In the genomic region with DNA sequence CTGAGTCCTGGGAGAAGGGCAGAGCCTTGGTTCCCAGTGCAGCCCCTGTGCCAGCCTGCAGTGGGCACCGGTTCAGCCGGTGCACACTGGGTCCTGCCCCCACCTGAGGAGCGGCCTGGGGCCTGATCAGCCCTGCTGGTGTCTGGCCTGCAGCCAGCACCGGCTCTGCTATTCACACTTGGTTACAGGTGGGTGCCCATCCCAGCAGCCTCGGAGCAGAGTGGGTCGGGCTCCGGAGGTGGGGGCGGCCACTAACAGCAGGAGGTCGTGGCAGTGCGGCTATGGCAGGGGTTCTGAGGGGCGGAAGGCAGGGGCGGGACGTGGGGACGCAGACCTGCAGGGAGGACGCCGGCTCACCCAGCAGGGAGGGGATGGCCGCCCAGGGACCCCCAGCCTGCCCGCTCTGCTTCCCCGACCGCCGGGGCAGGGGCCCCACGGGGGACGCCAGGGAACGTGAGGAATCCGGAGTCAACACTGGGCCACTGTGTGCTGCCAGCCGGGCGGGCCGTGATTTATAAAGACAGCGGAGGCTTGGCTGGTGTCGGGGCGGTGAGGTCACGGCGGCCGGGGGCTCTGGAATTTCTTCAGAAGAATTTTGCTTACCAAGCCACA, we compare ENCODE assay signal across 9 cellular contexts. TPM values are rescaled to one million over a fixed set of nuclear protein-coding genes. Genes with fewer than 3 reads are reported as not detected.
A peak's percentile ranks its signal among the peaks of the same experiment; 100 is the strongest.
DNase-seq lines count a peak whose midpoint lies in the region; ATAC-seq and TF ChIP-seq lines count a peak whose summit lies in the region.
"Had no signal": no experiment of that assay in that cellular context is flagged by ENCODE, and none has a peak within 500 bp of the region (broad histone marks: within the 10 kb centered on the region; RNA-seq: fewer than 3 reads in every experiment).

No MANE protein-coding gene starts in this region.

- peak; percentile 13 for ATAC-seq in naive thymus-derived CD4-positive, alpha-beta T cell

- POLR2A ChIA-PET in naive thymus-derived CD4-positive, alpha-beta T cell (lab: Charles Lee): no interaction called here
- POLR2A ChIA-PET in MCF 10A (lab: Yijun Ruan, JAX): no interaction called here

- H3K79me2 ChIP-seq in ACC112 (ENCODE audit: control insufficient read depth, insufficient read depth, low read length, unreplicated experiment): no peaks in the 10 kb centered on the region

- H3K36me3 ChIP-seq in ACC112 (ENCODE audit: insufficient read depth, low read length) (peaks cover 12% of the 10 kb centered on the region; the same call in 1 of the 2 replicates), colonic mucosa (no peaks in the 10 kb centered on the region)
- H3K36me3 ChIP-seq in naive thymus-derived CD4-positive, alpha-beta T cell (ENCODE audit: control insufficient read depth in 2 of 3, insufficient read depth in 3 of 3, low read length in 3 of 3): no peaks in the 10 kb centered on the region

- peak overlapping the region; percentile 14 to 63 for H3K9ac ChIP-seq in colonic mucosa (ENCODE audit: low read depth in 2 of 2, low read length in 2 of 2)

- no peak overlapping the region for H3K27ac Mint-ChIP-seq in naive thymus-derived CD4-positive, alpha-beta T cell
- H3K27ac Mint-ChIP-seq in MCF 10A (ENCODE audit: low read depth, unreplicated experiment): no peak overlapping the region
- H3K27ac Mint-ChIP-seq: activated naive CD8-positive, alpha-beta T cell had no signal

- TF ChIP-seq CTCF in colonic mucosa (IDR thresholded peaks at IDR 0.05) (no peak), MCF 10A (IDR thresholded peaks at IDR 0.05; ENCODE audit: unreplicated experiment) (no peak)

- H3K27ac ChIP-seq in ACC112 (ENCODE audit: low read depth, low read length) (no peak overlapping the region), colonic mucosa (no peak overlapping the region)
- H3K27ac ChIP-seq in naive thymus-derived CD4-positive, alpha-beta T cell (ENCODE audit: low read depth, low read length): no peak overlapping the region

- H3K4me3 ChIP-seq in ACC112 (ENCODE audit: low read depth, low read length): peak overlapping the region; percentile 4; the same call in 1 of the 2 replicates
- no peak overlapping the region for H3K4me3 ChIP-seq in colonic mucosa
- H3K4me3 ChIP-seq in naive thymus-derived CD4-positive, alpha-beta T cell (ENCODE audit: low read length): no peak overlapping the region

- H3K9me3 Mint-ChIP-seq in naive thymus-derived CD4-positive, alpha-beta T cell: no peaks in the 10 kb centered on the region
- no peaks in the 10 kb centered on the region for H3K9me3 Mint-ChIP-seq in MCF 10A (ENCODE audit: unreplicated experiment)

- H3K4me1 ChIP-seq in ACC112 (ENCODE audit: control insufficient read depth, insufficient read depth, low read length, unreplicated experiment): peaks cover 25% of the 10 kb centered on the region
- H3K4me1 ChIP-seq in colonic mucosa: peaks cover 28% of the 10 kb centered on the region
- peaks cover 0 to 7% of the 10 kb centered on the region in 2 donors for H3K4me1 ChIP-seq in naive thymus-derived CD4-positive, alpha-beta T cell (ENCODE audit: control insufficient read depth in 2 of 2, insufficient read depth in 2 of 2, low read length in 2 of 2)

- DNase-seq in HT-29 (ENCODE audit: low spot score): peak; percentile 52
- DNase-seq in colonic mucosa: no peak
- no peak for DNase-seq in naive thymus-derived CD4-positive, alpha-beta T cell
- no peak for DNase-seq in HUDEP-2 (lab: John Stamatoyannopoulos, UW; ENCODE audit: unreplicated experiment in 76 of 76)
- DNase-seq in MCF 10A (ENCODE audit: unreplicated experiment): no peak
- DNase-seq in OCI-M2 (lab: John Stamatoyannopoulos, UW; ENCODE audit: unreplicated experiment): no peak
- DNase-seq in anterior cingulate cortex (lab: John Stamatoyannopoulos, UW): no peak

- H3K4me3 Mint-ChIP-seq in naive thymus-derived CD4-positive, alpha-beta T cell: peak overlapping the region in 2 of 10 donors; percentile 25 to 46
- H3K4me3 Mint-ChIP-seq in MCF 10A (ENCODE audit: unreplicated experiment): no peak overlapping the region
- H3K4me3 Mint-ChIP-seq: activated naive CD8-positive, alpha-beta T cell had no signal

- no TSS peak for BruUV-seq in MCF 10A (replicated peaks; lab: Mats Ljungman, UMichigan)

- no peaks in the 10 kb centered on the region for H3K36me3 Mint-ChIP-seq in naive thymus-derived CD4-positive, alpha-beta T cell
- H3K36me3 Mint-ChIP-seq in MCF 10A (ENCODE audit: insufficient read depth, unreplicated experiment): peaks cover 7% of the 10 kb centered on the region
- H3K36me3 Mint-ChIP-seq: activated naive CD8-positive, alpha-beta T cell had no signal

- no peaks in the 10 kb centered on the region for H3K9me3 ChIP-seq in colonic mucosa
- H3K9me3 ChIP-seq in naive thymus-derived CD4-positive, alpha-beta T cell (ENCODE audit: control insufficient read depth in 2 of 3, low read length in 3 of 3): no peaks in the 10 kb centered on the region

- H2AFZ ChIP-seq in ACC112 (ENCODE audit: low read length, unreplicated experiment): no peak overlapping the region

- peaks cover 4 to 22% (median 11%) of the 10 kb centered on the region in 5 donors for H3K27me3 Mint-ChIP-seq in naive thymus-derived CD4-positive, alpha-beta T cell
- no peaks in the 10 kb centered on the region for H3K27me3 Mint-ChIP-seq in MCF 10A (ENCODE audit: insufficient read depth, unreplicated experiment)

- H3K27me3 ChIP-seq in ACC112 (ENCODE audit: insufficient read depth, low read length) (no peaks in the 10 kb centered on the region), colonic mucosa (peaks cover 20% of the 10 kb centered on the region)
- H3K27me3 ChIP-seq in naive thymus-derived CD4-positive, alpha-beta T cell (ENCODE audit: control insufficient read depth in 2 of 2, insufficient read depth in 2 of 2, low read length in 2 of 2): peaks cover 0 to 4% of the 10 kb centered on the region in 2 donors

- intact Hi-C loops in colonic mucosa (cut with DNase I) (no loop called here), MCF 10A (cut with micrococcal nuclease) (no loop called here)
- intact Hi-C loops in naive thymus-derived CD4-positive, alpha-beta T cell (cut with micrococcal nuclease): no loop called here

- CTCF ChIA-PET in naive thymus-derived CD4-positive, alpha-beta T cell (lab: Charles Lee): no interaction called here
- CTCF ChIA-PET in MCF 10A (lab: Yijun Ruan, JAX): no interaction called here

- H3K4me1 Mint-ChIP-seq in naive thymus-derived CD4-positive, alpha-beta T cell: peaks cover 0 to 21% (median 4%) of the 10 kb centered on the region in 7 donors
- peaks cover 9% of the 10 kb centered on the region for H3K4me1 Mint-ChIP-seq in MCF 10A (ENCODE audit: insufficient read depth, unreplicated experiment)

RNA-seq across cellular contexts. Expression of a gene that starts 20.3 kb away (rescaled TPM):
- total RNA-seq in HT-29 (2014; rRNA removed; shearing (Covaris generic)): 143 and 203 TPM in 2 replicates
- total RNA-seq in colonic mucosa (10 to 100 TPM; 84.2 to 87.2 TPM), MCF 10A (2022) (14.5 and 24.1 TPM in 2 replicates)
- total RNA-seq in naive thymus-derived CD4-positive, alpha-beta T cell: 100 to 1,000 TPM in 1 of 5 experiments, 10 to 100 TPM in 2, 1 to 10 TPM in 2; 1.0 to 147 (median 10.3) TPM
- polyA plus RNA-seq in naive thymus-derived CD4-positive, alpha-beta T cell: not detected
